In the genomic region with DNA sequence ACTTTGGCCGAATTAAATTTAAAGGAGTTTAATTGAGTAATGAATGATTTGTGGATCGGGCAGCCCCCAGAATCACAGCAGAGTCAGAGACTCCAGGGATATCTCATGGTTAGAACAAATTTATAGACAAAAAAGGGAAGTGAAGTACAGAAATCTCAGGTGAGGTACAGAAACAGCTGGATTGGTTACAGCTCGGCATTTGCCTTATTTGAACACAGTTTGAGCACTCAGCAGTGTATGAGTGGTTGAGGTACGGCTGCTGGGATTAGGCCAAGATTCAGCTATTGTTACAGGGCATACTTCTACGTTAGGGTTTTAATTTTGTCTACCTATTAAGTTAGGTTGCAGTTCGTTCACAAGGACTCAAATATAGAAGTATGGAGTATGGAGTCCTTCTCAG, we compare ENCODE assay signal across 13 cellular contexts. TPM values are rescaled to one million over a fixed set of nuclear protein-coding genes. Genes with fewer than 3 reads are reported as not detected.
DNase-seq lines count a peak whose midpoint lies in the region; ATAC-seq, FAIRE-seq and TF ChIP-seq lines count a peak whose summit lies in the region.
"Had no signal": no experiment of that assay in that cellular context is flagged by ENCODE, and none has a peak within 500 bp of the region (broad histone marks: within the 10 kb centered on the region; RNA-seq: fewer than 3 reads in every experiment).

No MANE protein-coding gene starts in this region.

- H3K9me3 ChIP-seq in Karpas-422 (ENCODE audit: low read length) (no peaks in the 10 kb centered on the region), PC-3 (ENCODE audit: low read length) (no peaks in the 10 kb centered on the region), neural progenitor cell (ENCODE audit: low read depth) (no peaks in the 10 kb centered on the region)
- H3K9me3 ChIP-seq: SK-N-SH had no signal

- H2AFZ ChIP-seq in Karpas-422 (ENCODE audit: low read length) (peak overlapping the region; percentile 60), PC-3 (ENCODE audit: low read length) (peak overlapping the region; percentile 33), neural progenitor cell (replicated peaks) (peak overlapping the region; percentile 71)

- H3K27me3 ChIP-seq in Karpas-422 (ENCODE audit: low read length) (no peaks in the 10 kb centered on the region), PC-3 (ENCODE audit: low read length) (peaks cover 15% of the 10 kb centered on the region), neural progenitor cell (no peaks in the 10 kb centered on the region)

- ATAC-seq in PC-3: no peak
- no peak for ATAC-seq in HG03175 (IDR thresholded peaks at IDR 0.05; ENCODE audit: unreplicated experiment)

- H3K79me2 ChIP-seq in Karpas-422 (ENCODE audit: low read length) (no peaks in the 10 kb centered on the region), PC-3 (ENCODE audit: low read length) (no peaks in the 10 kb centered on the region), neural progenitor cell (ENCODE audit: low read depth) (no peaks in the 10 kb centered on the region)

- no peaks in the 10 kb centered on the region for H3K4me1 Mint-ChIP-seq in neural progenitor cell
- H3K4me1 Mint-ChIP-seq: CD4-positive, alpha-beta memory T cell had no signal

- H3K36me3 Mint-ChIP-seq in neural progenitor cell: no peaks in the 10 kb centered on the region
- H3K36me3 Mint-ChIP-seq: CD4-positive, alpha-beta memory T cell had no signal

- H3K4me1 ChIP-seq in Karpas-422 (ENCODE audit: low read length) (peaks cover 19% of the 10 kb centered on the region), PC-3 (ENCODE audit: insufficient read depth, low read length) (no peaks in the 10 kb centered on the region), neural progenitor cell (no peaks in the 10 kb centered on the region)

- H3K4me3 Mint-ChIP-seq in neural progenitor cell: no peak overlapping the region
- H3K4me3 Mint-ChIP-seq: CD4-positive, alpha-beta memory T cell; T-helper 1 cell treated with Interleukin-12 subunit alpha and Interleukin-12 subunit beta and Interleukin-4 antibody, amounts not matched to agents 30 μg/mL and 1 μg/mL, for 36 hours had no signal

- BruUV-seq in PC-3 (replicated peaks; lab: Mats Ljungman, UMichigan): no TSS peak

- H3K27me3 Mint-ChIP-seq in neural progenitor cell (ENCODE audit: insufficient read depth, low read depth): peaks cover 5% of the 10 kb centered on the region
- H3K27me3 Mint-ChIP-seq: CD4-positive, alpha-beta memory T cell had no signal

- DNase-seq in GM12891 (ENCODE audit: insufficient read length, low spot score) (no peak), Karpas-422 (no peak), PC-3 (no peak), neural progenitor cell (ENCODE audit: low spot score) (no peak), AG20443 (ENCODE audit: low spot score) (no peak), NCI-H2081 treated with DMSO at 0.1 percent for 48 hours (lab: John Stamatoyannopoulos, UW) (no peak)

- POLR2A ChIA-PET in PC-3 (lab: Charles Lee; ENCODE audit: unreplicated experiment): no interaction called here

- no peak overlapping the region for H3K27ac Mint-ChIP-seq in neural progenitor cell
- H3K27ac Mint-ChIP-seq: CD4-positive, alpha-beta memory T cell; T-helper 1 cell treated with Interleukin-12 subunit alpha and Interleukin-12 subunit beta and Interleukin-4 antibody, amounts not matched to agents 30 μg/mL and 1 μg/mL, for 36 hours had no signal

- H3K36me3 ChIP-seq in Karpas-422 (ENCODE audit: insufficient read depth, low read length) (no peaks in the 10 kb centered on the region), PC-3 (ENCODE audit: low read depth, low read length) (no peaks in the 10 kb centered on the region), neural progenitor cell (no peaks in the 10 kb centered on the region)

- intact Hi-C loops in PC-3 (cut with micrococcal nuclease): no loop called here

- no peak for FAIRE-seq in GM12891 (lab: Jason Lieb, UNC)
- FAIRE-seq: RCC 7860 had no signal

- H3K9me3 Mint-ChIP-seq in neural progenitor cell: no peaks in the 10 kb centered on the region
- H3K9me3 Mint-ChIP-seq: T-helper 1 cell treated with Interleukin-12 subunit alpha and Interleukin-12 subunit beta and Interleukin-4 antibody, amounts not matched to agents 30 μg/mL and 1 μg/mL, for 36 hours had no signal

- H3K27ac ChIP-seq in Karpas-422 (ENCODE audit: low read length): no peak overlapping the region
- H3K27ac ChIP-seq in PC-3 (ENCODE audit: low read length): no peak overlapping the region
- H3K27ac ChIP-seq in neural progenitor cell: no peak overlapping the region

- TF ChIP-seq CTCF in PC-3 (conservative IDR thresholded peaks at IDR 0.05; ENCODE audit: low read depth, low read length) (no peak), neural progenitor cell (IDR thresholded peaks at IDR 0.05) (no peak)

- H4K20me1 ChIP-seq in Karpas-422 (ENCODE audit: insufficient read depth, low read depth, low read length): no peaks in the 10 kb centered on the region
- H4K20me1 ChIP-seq in PC-3 (ENCODE audit: low read length): no peaks in the 10 kb centered on the region
- H4K20me1 ChIP-seq in neural progenitor cell (ENCODE audit: low read depth): no peaks in the 10 kb centered on the region

- TF ChIP-seq POLR2A in GM12891 (IDR thresholded peaks at IDR 0.05; ENCODE audit: low read depth, low read length): no peak

- H3K4me2 ChIP-seq in Karpas-422 (ENCODE audit: low read depth, low read length, poor library complexity, severe bottlenecking): no peak overlapping the region
- H3K4me2 ChIP-seq in PC-3 (ENCODE audit: low read length): no peak overlapping the region
- H3K4me2 ChIP-seq in neural progenitor cell: no peak overlapping the region
- H3K4me2 ChIP-seq: SK-N-SH had no signal

- H3K9me2 ChIP-seq in Karpas-422 (replicated peaks; ENCODE audit: insufficient read depth, low read length) (no peaks in the 10 kb centered on the region), PC-3 (replicated peaks; ENCODE audit: low read length) (no peaks in the 10 kb centered on the region)
- H3K9me2 ChIP-seq: SK-N-SH had no signal

- H3K9ac ChIP-seq in Karpas-422 (ENCODE audit: low read length) (no peak overlapping the region), PC-3 (ENCODE audit: low read length) (no peak overlapping the region), neural progenitor cell (no peak overlapping the region)
- H3K9ac ChIP-seq: SK-N-SH had no signal

- CTCF ChIA-PET in PC-3 (lab: Charles Lee): interaction anchor here (1.1 to 1.5 kb wide), 2 partner anchors 40 to 80 kb away, joined by 6 to 11 read pairs; no protein-coding TSS in a partner anchor

- H3K4me3 ChIP-seq in Karpas-422 (ENCODE audit: low read length): no peak overlapping the region
- no peak overlapping the region for H3K4me3 ChIP-seq in PC-3 (ENCODE audit: low read length)
- H3K4me3 ChIP-seq in neural progenitor cell: no peak overlapping the region

- H3F3A ChIP-seq in PC-3 (ENCODE audit: low read length, unreplicated experiment) (no peaks in the 10 kb centered on the region), neural progenitor cell (ENCODE audit: low read depth) (no peaks in the 10 kb centered on the region)

TF ChIP-seq in GM12891, 5 proteins besides CTCF, POLR2A, EP300 and RAD21:
- TF ChIP-seq TAF1 (IDR thresholded peaks at IDR 0.05; ENCODE audit: low read depth, low read length) (no peak), SPI1 (IDR thresholded peaks at IDR 0.05; ENCODE audit: low read depth, low read length) (peak; percentile 69), POLR2AphosphoS5 (IDR thresholded peaks at IDR 0.05; ENCODE audit: low read depth, low read length) (no peak), POU2F2 (IDR thresholded peaks at IDR 0.05; ENCODE audit: low read depth, low read length) (no peak), PAX5 (IDR thresholded peaks at IDR 0.05; ENCODE audit: insufficient read depth, low read length, severe bottlenecking) (no peak)

RNA-seq across cellular contexts. Expression of gene CCDC38, which starts 23.3 kb away (rescaled TPM):
- polyA plus RNA-seq in GM12891 (2012; ENCODE audit: low read depth, missing spikeins): not detected
- 0.07 TPM in 1 of 2 replicates, not detected in the other for total RNA-seq in Karpas-422 (2014; rRNA removed; shearing (Covaris generic); ENCODE audit: low replicate concordance)
- total RNA-seq in PC-3 (2014; rRNA removed) (not detected in 2 replicates), neural progenitor cell (ENCODE audit: low replicate concordance) (0.12 and 0.13 TPM in 2 replicates)
- total RNA-seq: H1, HT-29 had no signal
- polyA plus RNA-seq: H1, SK-N-SH had no signal

RNA-seq across cellular contexts. Expression of gene AMDHD1, which starts 24.0 kb away (rescaled TPM):
- polyA plus RNA-seq in GM12891 (2012; ENCODE audit: low read depth, missing spikeins): 0.12 TPM
- total RNA-seq in Karpas-422 (2014; rRNA removed; shearing (Covaris generic); ENCODE audit: low replicate concordance): 0.29 and 0.56 TPM in 2 replicates
- total RNA-seq in PC-3 (2014; rRNA removed) (0.80 and 1.5 TPM in 2 replicates), neural progenitor cell (ENCODE audit: low replicate concordance) (1.1 and 2.2 TPM in 2 replicates)
- total RNA-seq: H1 had no signal
